In the genomic region with DNA sequence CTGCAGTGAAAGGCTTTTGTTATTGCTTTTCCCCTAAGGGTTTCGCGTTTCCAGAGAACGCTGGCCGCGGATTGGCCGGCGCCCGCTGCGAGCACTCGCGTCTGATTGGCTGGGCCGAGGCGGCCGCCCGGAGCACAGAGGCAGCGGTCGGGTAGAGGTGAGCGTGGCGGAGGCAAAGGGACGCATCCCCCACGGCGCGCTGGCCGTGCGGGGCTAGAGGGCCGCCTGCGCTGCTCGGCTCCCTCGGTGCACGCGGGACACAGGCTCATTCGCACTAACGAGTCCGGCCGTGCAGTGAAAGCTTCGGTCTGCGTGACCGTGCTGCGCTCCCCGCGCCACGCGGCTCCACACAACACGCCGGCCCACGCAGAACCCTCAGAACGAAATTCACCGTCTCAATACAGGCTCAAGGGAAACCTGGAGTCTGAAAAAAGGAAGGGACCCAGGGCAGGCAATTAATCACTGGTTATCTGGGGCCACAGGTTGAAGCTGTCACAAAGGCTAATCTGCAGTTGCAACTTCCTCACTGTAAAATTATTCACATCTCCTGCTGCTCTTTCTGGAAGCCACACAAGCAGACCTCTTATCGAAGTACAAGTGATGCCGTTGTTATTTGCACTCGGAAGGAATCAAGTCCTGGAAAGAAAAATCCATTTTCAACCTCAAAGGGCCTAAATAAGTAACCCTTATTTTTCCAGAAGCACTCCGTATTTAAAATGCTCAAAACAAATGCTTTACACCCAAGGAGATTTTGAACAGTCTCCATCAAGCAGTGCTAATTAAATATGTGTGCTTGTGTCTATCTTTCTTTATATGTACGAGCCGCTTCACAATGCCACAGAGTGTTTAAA, we compare ENCODE assay signal across 8 cellular contexts.
DNase-seq lines count a peak whose midpoint lies in the region; ATAC-seq, FAIRE-seq and TF ChIP-seq lines count a peak whose summit lies in the region.

No MANE protein-coding gene starts in this region.

- peak overlapping the region; percentile 70 for H3K4me3 Mint-ChIP-seq in chondrocyte (ENCODE audit: unreplicated experiment)

- peak overlapping the region; percentile 87 for H3K27ac Mint-ChIP-seq in chondrocyte (ENCODE audit: unreplicated experiment)

- peaks cover 56% of the 10 kb centered on the region for H3K4me1 Mint-ChIP-seq in chondrocyte (ENCODE audit: low read depth)

- H3K4me3 ChIP-seq in kidney epithelial cell (ENCODE audit: low read depth, low read length) (peak overlapping the region; percentile 37), small intestine (ENCODE audit: low read depth in 1 of 2, low read length in 2 of 2) (peak overlapping the region in 1 of 2 donors; percentile 49)

- H3K4me1 ChIP-seq in small intestine (ENCODE audit: control insufficient read depth in 2 of 2, insufficient read depth in 1 of 2, low read depth in 1 of 2, low read length in 1 of 2): peaks cover 9 to 23% of the 10 kb centered on the region in 2 donors

- no peaks in the 10 kb centered on the region for H3K9me3 ChIP-seq in small intestine (ENCODE audit: control insufficient read depth, low read depth)

- peak; percentile 25 for DNase-seq in EH (ENCODE audit: low read depth)
- DNase-seq in M059J (ENCODE audit: low read depth): peak; percentile 84
- DNase-seq in chondrocyte (ENCODE audit: low spot score): peak; percentile 92
- DNase-seq in kidney epithelial cell (ENCODE audit: low read depth): no peak
- peak; percentile 90 for DNase-seq in small intestine

- H3K36me3 Mint-ChIP-seq in chondrocyte (ENCODE audit: low read depth): peaks cover 10% of the 10 kb centered on the region

- TF ChIP-seq POLR2A in Raji (IDR thresholded peaks at IDR 0.05; ENCODE audit: insufficient read depth, low read depth, low read length): peak; percentile 63; the same call in 1 of the 2 replicates

- H3K36me3 ChIP-seq in kidney epithelial cell (ENCODE audit: control insufficient read depth, insufficient read depth, low read length) (peaks cover 5% of the 10 kb centered on the region), small intestine (ENCODE audit: control insufficient read depth in 2 of 2, insufficient read depth in 2 of 2, low read length in 2 of 2) (no peaks in the 10 kb centered on the region)

- 3% methylated on average over 53 to 54 of the region's 54 CpGs for WGBS in small intestine, 3 donors

- no peaks in the 10 kb centered on the region for H3K9me3 Mint-ChIP-seq in chondrocyte (ENCODE audit: low read depth)

- peak; percentile 40 for ATAC-seq in GM21515 (IDR thresholded peaks at IDR 0.05; ENCODE audit: unreplicated experiment)
- no peak for ATAC-seq in HG03159 (IDR thresholded peaks at IDR 0.05; ENCODE audit: unreplicated experiment)

- H3K27me3 ChIP-seq in kidney epithelial cell (ENCODE audit: control insufficient read depth, insufficient read depth, low read length) (no peaks in the 10 kb centered on the region), small intestine (ENCODE audit: control insufficient read depth in 2 of 2, insufficient read depth in 2 of 2, low read length in 2 of 2) (no peaks in the 10 kb centered on the region)

- H3K27ac ChIP-seq in small intestine (ENCODE audit: low read depth in 1 of 2, low read length in 1 of 2): peak overlapping the region; percentile 80 to 87

- no peak for TF ChIP-seq CTCF in chondrocyte (IDR thresholded peaks at IDR 0.05)
- TF ChIP-seq CTCF in kidney epithelial cell (IDR thresholded peaks at IDR 0.05; ENCODE audit: insufficient read depth, low read length, poor library complexity, severe bottlenecking): no peak

- no peaks in the 10 kb centered on the region for H3K27me3 Mint-ChIP-seq in chondrocyte (ENCODE audit: low read depth)

- no peak for FAIRE-seq in small intestine (lab: Jason Lieb, UNC)
